In genomic region chr10:74039561-74040145, GRCh38 we compare ENCODE assay signal across 1 cellular context.
TF ChIP-seq lines count a peak whose summit lies in the region.

No MANE protein-coding gene starts in this region.

TF ChIP-seq in A549, 52 proteins besides CTCF, POLR2A, EP300 and RAD21 (continued from another document):
- TF ChIP-seq CEBPB (IDR thresholded peaks at IDR 0.05), result no peak
- no peak for TF ChIP-seq BHLHE40 (IDR thresholded peaks at IDR 0.05; ENCODE audit: low read depth, low read length)
- no peak for TF ChIP-seq HOXB13 (CRISPR knock-in tag; IDR thresholded peaks at IDR 0.05; ENCODE audit: low read depth)
- TF ChIP-seq MAX (IDR thresholded peaks at IDR 0.05), result no peak
- no peak for TF ChIP-seq POLR2AphosphoS2 (conservative IDR thresholded peaks at IDR 0.05; ENCODE audit: low read length)
- no peak for TF ChIP-seq HEYL (CRISPR knock-in tag; IDR thresholded peaks at IDR 0.05)
- TF ChIP-seq KDM5A (IDR thresholded peaks at IDR 0.05), result no peak
